8 cellular contexts compared by ENCODE assay signal in the genomic region with DNA sequence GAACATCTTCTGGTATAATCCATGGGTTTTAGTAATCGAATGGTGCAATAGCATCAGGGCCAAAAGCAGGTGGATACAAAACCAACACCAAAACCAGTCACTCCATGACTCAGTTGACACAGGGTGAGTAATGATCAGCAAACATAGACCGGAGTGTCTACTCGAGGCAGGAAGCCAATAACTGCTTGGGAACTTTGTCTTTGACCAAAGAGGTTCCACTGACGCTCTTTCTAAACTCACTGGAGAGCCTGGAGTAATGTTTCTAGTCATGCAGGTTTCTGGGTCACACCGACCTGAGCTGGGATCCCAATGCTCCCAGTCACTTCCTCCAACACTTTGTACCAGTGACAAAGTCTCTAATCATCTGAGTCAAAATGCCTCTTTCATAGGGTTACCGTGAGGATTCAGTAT. TPM values are rescaled to one million over a fixed set of nuclear protein-coding genes. Genes with fewer than 3 reads are reported as not detected.
DNase-seq lines count a peak whose midpoint lies in the region; ATAC-seq, FAIRE-seq and TF ChIP-seq lines count a peak whose summit lies in the region.

No MANE protein-coding gene starts in this region.

- H3K27me3 ChIP-seq in kidney epithelial cell (ENCODE audit: control insufficient read depth, insufficient read depth, low read length) = no peaks in the 10 kb centered on the region

- TF ChIP-seq CTCF in kidney epithelial cell (IDR thresholded peaks at IDR 0.05; ENCODE audit: insufficient read depth, low read length, poor library complexity, severe bottlenecking) = no peak

- no peak for TF ChIP-seq POLR2A in H54 (IDR thresholded peaks at IDR 0.05; ENCODE audit: low read depth, low read length)

- peak; percentile 98 for FAIRE-seq in H54 (lab: Jason Lieb, UNC)

- H3K36me3 ChIP-seq in kidney epithelial cell (ENCODE audit: control insufficient read depth, insufficient read depth, low read length) = no peaks in the 10 kb centered on the region

- H3K4me3 ChIP-seq in kidney epithelial cell (ENCODE audit: low read depth, low read length) = no peak overlapping the region

- ATAC-seq in GM18502 (IDR thresholded peaks at IDR 0.05; ENCODE audit: poor library complexity, unreplicated experiment) = peak; percentile 62

- DNase-seq in H54 (ENCODE audit: insufficient read length, low spot score) (peak; percentile 55), NCI-H774 (lab: John Stamatoyannopoulos, UW) (peak; percentile 76), kidney epithelial cell (ENCODE audit: low read depth) (peak; percentile 61), hypothalamus (lab: John Stamatoyannopoulos, UW) (no peak), Ammon's horn (ENCODE audit: low spot score) (no peak), NCI-H2171 (lab: John Stamatoyannopoulos, UW) (no peak), NCI-H1105 (lab: John Stamatoyannopoulos, UW) (no peak)

RNA-seq across cellular contexts. Expression of gene MREG, which starts 30.9 kb away (rescaled TPM):
- total RNA-seq in kidney epithelial cell = 10.5 and 12.0 TPM in 2 replicates

Comparison
In these comparisons a context has a peak if more than half of its experiments do, and no peak if none do; other contexts are left out.
1. DNase-seq: peak in H54 (single experiment), NCI-H774 (single experiment) and kidney epithelial cell (single experiment); none in hypothalamus (0 of 51), Ammon's horn (single experiment), NCI-H2171 (single experiment) and NCI-H1105 (single experiment).